In the genomic region with DNA sequence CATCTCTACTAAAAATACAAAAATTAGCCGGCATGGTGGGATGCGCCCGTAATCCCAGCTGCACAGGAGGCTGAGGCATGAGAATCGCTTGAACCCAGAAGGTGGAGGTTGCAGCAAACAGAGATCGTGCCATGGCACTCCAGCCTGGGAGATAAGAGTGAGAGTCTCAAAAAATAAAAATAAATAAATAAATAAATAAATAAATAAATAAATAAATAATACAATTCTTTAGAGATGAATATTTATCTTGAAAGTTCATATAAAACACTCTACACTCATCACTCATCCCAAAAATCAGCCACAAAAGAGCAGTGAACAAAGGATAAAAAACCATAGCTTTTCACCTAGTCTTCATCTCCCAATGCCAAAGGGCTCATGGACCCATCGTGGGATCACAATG, we compare ENCODE assay signal across 30 cellular contexts.
DNase-seq lines count a peak whose midpoint lies in the region; ATAC-seq, FAIRE-seq and TF ChIP-seq lines count a peak whose summit lies in the region.
"Had no signal": no experiment of that assay in that cellular context is flagged by ENCODE, and none has a peak within 500 bp of the region (broad histone marks: within the 10 kb centered on the region; RNA-seq: fewer than 3 reads in every experiment).

No MANE protein-coding gene starts in this region.

- no peak for TF ChIP-seq POLR2A in A549 (IDR thresholded peaks at IDR 0.05; ENCODE audit: low read length)

- no peaks in the 10 kb centered on the region for H3K36me3 ChIP-seq in HEK293 (ENCODE audit: control insufficient read depth in 2 of 2, insufficient read depth in 1 of 2, low read length in 2 of 2)
- H3K36me3 ChIP-seq: BE2C had no signal

- no peak for ATAC-seq in A549
- no peak for ATAC-seq in stimulated activated naive CD8-positive, alpha-beta T cell treated with anti-CD3 and anti-CD28 coated beads, Interleukin-15, Interleukin-2, amounts not matched to agents 100 U/mL and 50 U/mL, for 24 hours
- ATAC-seq: CD8-positive, alpha-beta T cell had no signal

- CTCF ChIA-PET in A549 (lab: Yijun Ruan, JAX): no interaction called here
- CTCF ChIA-PET in HEK293 (lab: Yijun Ruan, JAX): no interaction called here

- DNase-seq in A549 (ENCODE audit: low read depth in 1 of 2, low spot score in 1 of 2): no peak
- DNase-seq in NCI-H2029 (lab: John Stamatoyannopoulos, UW): no peak
- no peak for DNase-seq in stimulated activated naive CD8-positive, alpha-beta T cell treated with anti-CD3 and anti-CD28 coated beads, Interleukin-15, Interleukin-2, amounts not matched to agents 100 U/mL and 50 U/mL, for 24 hours
- DNase-seq: 8988T; ACHN; AML-193; BE2C; C1 segment of cervical spinal cord; Caco-2; Calu3; CD4-positive, alpha-beta memory T cell; CD4-positive, alpha-beta T cell; CD4-positive, CD25-positive, alpha-beta regulatory T cell; CD8-positive, alpha-beta memory T cell; CD8-positive, alpha-beta T cell; COR-L47; DMS 273 treated with DMSO at 0.1 percent for 48 hours; DMS153; DMS53; DMS79; DMS79 treated with DMSO at 0.1 percent for 48 hours; DND-41; EL had no signal

- no peak for TF ChIP-seq RAD21 in A549 (conservative IDR thresholded peaks at IDR 0.05 in 1 of 2, IDR thresholded peaks at IDR 0.05 in 1 of 2)

- H3K4me3 ChIP-seq in A549 (no peak overlapping the region), HEK293 (ENCODE audit: low read depth, low read length) (no peak overlapping the region)
- H3K4me3 ChIP-seq: BLaER1; BLaER1 treated with 17β-estradiol and CSF1 and Interleukin-3, amounts not matched to agents 10 nM and 100 nM had no signal

- 56% methylated on average over 6 of the region's 6 CpGs for WGBS in A549 (ENCODE audit: missing lambda C conversion rate)

- TF ChIP-seq CTCF in A549 (IDR thresholded peaks at IDR 0.05): no peak
- no peak for TF ChIP-seq CTCF in HEK293 (tag by site-specific recombination; IDR thresholded peaks at IDR 0.05)

- H3K9me3 ChIP-seq in A549: no peaks in the 10 kb centered on the region
- H3K9me3 ChIP-seq in HEK293 (ENCODE audit: control insufficient read depth, insufficient read depth, low read depth, low read length): no peaks in the 10 kb centered on the region
- H3K9me3 ChIP-seq: BE2C; BLaER1; BLaER1 treated with 17β-estradiol and CSF1 and Interleukin-3, amounts not matched to agents 10 nM and 100 nM; Caco-2 had no signal

- POLR2A ChIA-PET in A549 (lab: Yijun Ruan, JAX) (no interaction called here), HEK293 (lab: Yijun Ruan, JAX) (no interaction called here)

- H3K4me1 ChIP-seq in A549 (no peaks in the 10 kb centered on the region), HEK293 (ENCODE audit: control insufficient read depth, insufficient read depth, low read length) (no peaks in the 10 kb centered on the region)
- H3K4me1 ChIP-seq: BE2C, BLaER1, Caco-2 had no signal

- H3K4me2 ChIP-seq in A549: no peak overlapping the region
- H3K4me2 ChIP-seq: BLaER1; BLaER1 treated with 17β-estradiol and CSF1 and Interleukin-3, amounts not matched to agents 10 nM and 100 nM had no signal

- H3K27ac ChIP-seq in A549: no peak overlapping the region
- no peak overlapping the region for H3K27ac ChIP-seq in HEK293 (ENCODE audit: extremely low read depth, low read depth, low read length)
- H3K27ac ChIP-seq: 22Rv1; BLaER1; BLaER1 treated with 17β-estradiol and CSF1 and Interleukin-3, amounts not matched to agents 10 nM and 100 nM; C4-2B had no signal

- FAIRE-seq in A549 (lab: Jason Lieb, UNC): no peak
- FAIRE-seq: A204.1, D721Med had no signal

- no peak for TF ChIP-seq EP300 in A549 (IDR thresholded peaks at IDR 0.05)

TF ChIP-seq in A549, 52 proteins besides CTCF, POLR2A, EP300 and RAD21:
- TF ChIP-seq SREBF2 (IDR thresholded peaks at IDR 0.05) (no peak), ZC3H11A (IDR thresholded peaks at IDR 0.05) (peak; percentile 33; the same call in 1 of the 2 replicates), RCOR1 (IDR thresholded peaks at IDR 0.05; ENCODE audit: low read depth, low read length) (no peak), FOSL2 (IDR thresholded peaks at IDR 0.05) (no peak), FOSL2 (CRISPR knock-in tag; IDR thresholded peaks at IDR 0.05) (no peak)
- TF ChIP-seq, protein P1, sequence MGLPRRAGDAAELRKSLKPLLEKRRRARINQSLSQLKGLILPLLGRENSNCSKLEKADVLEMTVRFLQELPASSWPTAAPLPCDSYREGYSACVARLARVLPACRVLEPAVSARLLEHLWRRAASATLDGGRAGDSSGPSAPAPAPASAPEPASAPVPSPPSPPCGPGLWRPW (IDR thresholded peaks at IDR 0.05): no peak

TF ChIP-seq in HEK293, 187 proteins besides CTCF, POLR2A, EP300 and RAD21 (continues in another document):
- no peak for TF ChIP-seq ZNF335 (tag by site-specific recombination; conservative IDR thresholded peaks at IDR 0.05)
- TF ChIP-seq ZNF121 (tag by site-specific recombination; IDR thresholded peaks at IDR 0.05): no peak
- peak; percentile 30; the same call in 1 of the 2 replicates for TF ChIP-seq ZNF623 (tag by site-specific recombination; IDR thresholded peaks at IDR 0.05)
- peak; percentile 49 for TF ChIP-seq ZNF426 (tag by site-specific recombination; IDR thresholded peaks at IDR 0.05)
- no peak for TF ChIP-seq ZNF311 (tag by site-specific recombination; IDR thresholded peaks at IDR 0.05; ENCODE audit: borderline replicate concordance)
- TF ChIP-seq ZNF555 (tag by site-specific recombination; conservative IDR thresholded peaks at IDR 0.05): peak; percentile 39; the same call in 1 of the 2 replicates
- TF ChIP-seq ZNF768 (tag by site-specific recombination; IDR thresholded peaks at IDR 0.05): no peak
- TF ChIP-seq ZNF366 (tag by site-specific recombination; conservative IDR thresholded peaks at IDR 0.05): no peak
- TF ChIP-seq, protein P2, sequence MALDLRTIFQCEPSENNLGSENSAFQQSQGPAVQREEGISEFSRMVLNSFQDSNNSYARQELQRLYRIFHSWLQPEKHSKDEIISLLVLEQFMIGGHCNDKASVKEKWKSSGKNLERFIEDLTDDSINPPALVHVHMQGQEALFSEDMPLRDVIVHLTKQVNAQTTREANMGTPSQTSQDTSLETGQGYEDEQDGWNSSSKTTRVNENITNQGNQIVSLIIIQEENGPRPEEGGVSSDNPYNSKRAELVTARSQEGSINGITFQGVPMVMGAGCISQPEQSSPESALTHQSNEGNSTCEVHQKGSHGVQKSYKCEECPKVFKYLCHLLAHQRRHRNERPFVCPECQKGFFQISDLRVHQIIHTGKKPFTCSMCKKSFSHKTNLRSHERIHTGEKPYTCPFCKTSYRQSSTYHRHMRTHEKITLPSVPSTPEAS (tag by site-specific recombination; IDR thresholded peaks at IDR 0.05): no peak
- TF ChIP-seq, protein P3, sequence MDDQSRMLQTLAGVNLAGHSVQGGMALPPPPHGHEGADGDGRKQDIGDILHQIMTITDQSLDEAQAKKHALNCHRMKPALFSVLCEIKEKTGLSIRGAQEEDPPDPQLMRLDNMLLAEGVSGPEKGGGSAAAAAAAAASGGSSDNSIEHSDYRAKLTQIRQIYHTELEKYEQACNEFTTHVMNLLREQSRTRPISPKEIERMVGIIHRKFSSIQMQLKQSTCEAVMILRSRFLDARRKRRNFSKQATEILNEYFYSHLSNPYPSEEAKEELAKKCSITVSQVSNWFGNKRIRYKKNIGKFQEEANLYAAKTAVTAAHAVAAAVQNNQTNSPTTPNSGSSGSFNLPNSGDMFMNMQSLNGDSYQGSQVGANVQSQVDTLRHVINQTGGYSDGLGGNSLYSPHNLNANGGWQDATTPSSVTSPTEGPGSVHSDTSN (CRISPR knock-in tag; IDR thresholded peaks at IDR 0.05): no peak
- TF ChIP-seq BCL11A (tag by site-specific recombination; IDR thresholded peaks at IDR 0.05; ENCODE audit: low read depth): no peak
- TF ChIP-seq ZNF211 (tag by site-specific recombination; IDR thresholded peaks at IDR 0.05; ENCODE audit: low read depth): no peak
- no peak for TF ChIP-seq ZNF785 (tag by site-specific recombination; IDR thresholded peaks at IDR 0.05)
- TF ChIP-seq KLF9 (tag by site-specific recombination; IDR thresholded peaks at IDR 0.05; ENCODE audit: low read depth): no peak
- TF ChIP-seq, protein P4, sequence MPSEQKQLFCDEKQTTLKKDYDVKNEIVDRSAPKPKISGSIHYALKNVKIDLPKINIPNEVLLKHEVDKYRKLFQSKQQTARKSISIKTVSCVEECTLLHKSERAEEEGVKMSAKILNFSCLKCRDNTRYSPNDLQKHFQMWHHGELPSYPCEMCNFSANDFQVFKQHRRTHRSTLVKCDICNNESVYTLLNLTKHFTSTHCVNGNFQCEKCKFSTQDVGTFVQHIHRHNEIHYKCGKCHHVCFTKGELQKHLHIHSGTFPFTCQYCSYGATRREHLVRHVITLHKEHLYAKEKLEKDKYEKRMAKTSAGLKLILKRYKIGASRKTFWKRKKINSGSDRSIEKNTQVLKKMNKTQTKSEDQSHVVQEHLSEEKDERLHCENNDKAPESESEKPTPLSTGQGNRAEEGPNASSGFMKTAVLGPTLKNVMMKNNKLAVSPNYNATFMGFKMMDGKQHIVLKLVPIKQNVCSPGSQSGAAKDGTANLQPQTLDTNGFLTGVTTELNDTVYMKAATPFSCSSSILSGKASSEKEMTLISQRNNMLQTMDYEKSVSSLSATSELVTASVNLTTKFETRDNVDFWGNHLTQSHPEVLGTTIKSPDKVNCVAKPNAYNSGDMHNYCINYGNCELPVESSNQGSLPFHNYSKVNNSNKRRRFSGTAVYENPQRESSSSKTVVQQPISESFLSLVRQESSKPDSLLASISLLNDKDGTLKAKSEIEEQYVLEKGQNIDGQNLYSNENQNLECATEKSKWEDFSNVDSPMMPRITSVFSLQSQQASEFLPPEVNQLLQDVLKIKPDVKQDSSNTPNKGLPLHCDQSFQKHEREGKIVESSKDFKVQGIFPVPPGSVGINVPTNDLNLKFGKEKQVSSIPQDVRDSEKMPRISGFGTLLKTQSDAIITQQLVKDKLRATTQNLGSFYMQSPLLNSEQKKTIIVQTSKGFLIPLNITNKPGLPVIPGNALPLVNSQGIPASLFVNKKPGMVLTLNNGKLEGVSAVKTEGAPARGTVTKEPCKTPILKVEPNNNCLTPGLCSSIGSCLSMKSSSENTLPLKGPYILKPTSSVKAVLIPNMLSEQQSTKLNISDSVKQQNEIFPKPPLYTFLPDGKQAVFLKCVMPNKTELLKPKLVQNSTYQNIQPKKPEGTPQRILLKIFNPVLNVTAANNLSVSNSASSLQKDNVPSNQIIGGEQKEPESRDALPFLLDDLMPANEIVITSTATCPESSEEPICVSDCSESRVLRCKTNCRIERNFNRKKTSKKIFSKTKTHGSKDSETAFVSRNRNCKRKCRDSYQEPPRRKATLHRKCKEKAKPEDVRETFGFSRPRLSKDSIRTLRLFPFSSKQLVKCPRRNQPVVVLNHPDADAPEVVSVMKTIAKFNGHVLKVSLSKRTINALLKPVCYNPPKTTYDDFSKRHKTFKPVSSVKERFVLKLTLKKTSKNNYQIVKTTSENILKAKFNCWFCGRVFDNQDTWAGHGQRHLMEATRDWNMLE (tag by site-specific recombination; conservative IDR thresholded peaks at IDR 0.05; ENCODE audit: low read depth): peak; percentile 57; the same call in 1 of the 2 replicates
- TF ChIP-seq ZNF16 (tag by site-specific recombination; IDR thresholded peaks at IDR 0.05; ENCODE audit: low read depth): no peak
- no peak for TF ChIP-seq ZNF157 (tag by site-specific recombination; IDR thresholded peaks at IDR 0.05)
